25 cellular contexts compared by ENCODE assay signal in the genomic region with DNA sequence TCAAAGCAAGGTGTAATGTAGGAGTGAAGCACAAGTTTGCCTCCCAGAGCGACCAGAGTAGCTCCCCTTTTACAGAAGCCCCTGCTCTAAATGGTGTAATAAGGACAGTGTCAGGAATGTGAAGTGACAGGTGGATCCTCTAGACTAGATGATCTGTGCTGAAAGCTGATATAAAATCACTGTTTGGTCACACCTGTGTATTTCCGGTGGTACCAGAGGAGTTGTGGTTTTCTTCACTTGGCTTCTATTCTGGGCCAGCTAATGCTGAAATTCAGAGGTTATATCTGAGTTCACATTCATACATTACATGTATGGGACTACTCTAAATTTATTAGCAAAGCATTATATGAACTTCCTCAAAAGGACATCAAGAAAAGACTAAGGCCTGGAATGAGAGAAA.
"Had no signal": no experiment of that assay in that cellular context is flagged by ENCODE, and none has a peak within 500 bp of the region (broad histone marks: within the 10 kb centered on the region; RNA-seq: fewer than 3 reads in every experiment).

No MANE protein-coding gene starts in this region.

- H3K4me1 ChIP-seq: left ventricle myocardium inferior, neural progenitor cell, right atrium auricular region, right lobe of liver, suprapubic skin, tibial artery, upper lobe of right lung had no signal

- H3K9me3 ChIP-seq: left ventricle myocardium inferior, mucosa of descending colon, neutrophil, right atrium auricular region, right lobe of liver, suprapubic skin, thoracic aorta, tibial artery, upper lobe of right lung had no signal

- H3K79me2 ChIP-seq: hepatocyte had no signal

- H3K27ac Mint-ChIP-seq: natural killer cell; nephron progenitor cell; neural progenitor cell; progenitor cell of endocrine pancreas; stimulated activated naive CD8-positive, alpha-beta T cell treated with anti-CD3 and anti-CD28 coated beads, Interleukin-15, Interleukin-2, amounts not matched to agents 100 ng/mL and 50 ng/mL, for 24 hours had no signal

- H3K27me3 ChIP-seq: hepatocyte, neural progenitor cell, neutrophil, right atrium auricular region, right lobe of liver, suprapubic skin, tibial artery, upper lobe of right lung had no signal

- DNase-seq: islet precursor cell; left ventricle myocardium inferior; midbrain; mucosa of descending colon; natural killer cell; nephron progenitor cell; occipital lobe; right lobe of liver; stimulated activated CD4-positive, alpha-beta T cell treated with anti-CD3 and anti-CD28 coated beads, Interleukin-1b, Interleukin-23, amount 100 ng/mL, for 48 hours; stimulated activated CD4-positive, alpha-beta T cell treated with anti-CD3 and anti-CD28 coated beads, Interleukin-2, amount 100 ng/mL, for 48 hours; stimulated activated CD4-positive, alpha-beta T cell treated with anti-CD3 and anti-CD28 coated beads, Interleukin-4, amount 100 ng/mL, for 4 hours; stimulated activated CD8-positive, alpha-beta memory T cell treated with anti-CD3 and anti-CD28 coated beads, Interleukin-4, amount 100 ng/mL, for 48 hours; stimulated activated naive CD4-positive, alpha-beta T cell; tibial artery; upper lobe of right lung had no signal

- H3K4me1 Mint-ChIP-seq: nephron progenitor cell, neural progenitor cell had no signal

- H3K4me2 ChIP-seq: hepatocyte, neural progenitor cell, smooth muscle cell had no signal

- H3K9ac ChIP-seq: neural progenitor cell had no signal

- ATAC-seq: mucosa of descending colon, natural killer cell, upper lobe of right lung had no signal

- H3K27ac ChIP-seq: hepatocyte, left ventricle myocardium inferior, neural progenitor cell, neutrophil, right atrium auricular region, right lobe of liver, suprapubic skin, thoracic aorta, tibial artery, upper lobe of right lung had no signal

- H3K4me3 Mint-ChIP-seq: natural killer cell; nephron progenitor cell; neural progenitor cell; stimulated activated naive CD8-positive, alpha-beta T cell treated with anti-CD3 and anti-CD28 coated beads, Interleukin-15, Interleukin-2, amounts not matched to agents 100 ng/mL and 50 ng/mL, for 24 hours had no signal

- H2AFZ ChIP-seq: hepatocyte, neural progenitor cell had no signal

- H3K27me3 Mint-ChIP-seq: progenitor cell of endocrine pancreas; stimulated activated naive CD8-positive, alpha-beta T cell treated with anti-CD3 and anti-CD28 coated beads, Interleukin-15, Interleukin-2, amounts not matched to agents 100 ng/mL and 50 ng/mL, for 24 hours had no signal

- H3K36me3 ChIP-seq: neural progenitor cell, neutrophil, thoracic aorta, tibial artery had no signal

- H3K9me3 Mint-ChIP-seq: natural killer cell; nephron progenitor cell; neural progenitor cell; stimulated activated naive CD8-positive, alpha-beta T cell treated with anti-CD3 and anti-CD28 coated beads, Interleukin-15, Interleukin-2, amounts not matched to agents 100 ng/mL and 50 ng/mL, for 24 hours had no signal

- H3K4me3 ChIP-seq: hepatocyte, left ventricle myocardium inferior, lung, mucosa of descending colon, neural progenitor cell, right atrium auricular region, right lobe of liver, smooth muscle cell, suprapubic skin, thoracic aorta, tibial artery, upper lobe of right lung had no signal

- H3K36me3 Mint-ChIP-seq: natural killer cell, neural progenitor cell had no signal
